In the genomic region with DNA sequence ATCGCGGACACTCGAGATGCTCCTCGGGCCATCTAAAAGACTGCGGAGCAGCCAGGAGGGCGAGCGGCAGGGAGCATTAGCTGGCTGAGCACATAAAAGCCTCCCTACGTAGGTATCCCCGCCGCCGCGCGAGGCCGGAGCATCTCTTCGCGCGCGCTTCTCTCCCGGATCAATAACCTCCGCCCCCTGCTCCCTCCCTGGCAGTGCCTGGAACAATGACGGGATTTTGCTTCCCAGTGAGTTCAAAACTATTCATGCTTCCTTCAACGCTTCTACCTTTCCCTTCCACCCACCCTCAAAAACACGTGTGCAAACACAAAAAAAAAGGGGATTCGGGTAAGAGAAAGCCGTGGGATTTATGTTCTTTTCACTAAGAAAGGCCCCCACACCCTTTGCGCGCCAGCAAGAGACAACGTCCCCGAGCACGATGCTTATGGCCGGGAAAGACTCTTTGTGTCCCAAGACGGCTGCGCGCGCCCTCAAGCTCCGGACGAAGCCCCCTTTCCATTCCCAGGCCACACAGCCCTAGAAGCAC, we compare ENCODE assay signal across 8 cellular contexts. TPM values are rescaled to one million over a fixed set of nuclear protein-coding genes. Genes with fewer than 3 reads are reported as not detected.
DNase-seq lines count a peak whose midpoint lies in the region; ATAC-seq and TF ChIP-seq lines count a peak whose summit lies in the region.

No MANE protein-coding gene starts in this region.

- peaks cover 38% of the 10 kb centered on the region for H3K4me1 Mint-ChIP-seq in activated T-cell treated with anti-CD3 and anti-CD28 coated beads, Interleukin-2, amount 50 U/mL, for 72 hours (ENCODE audit: low read depth)
- H3K4me1 Mint-ChIP-seq in nephron: peaks cover 10% of the 10 kb centered on the region

- WGBS in thyroid gland, 2 donors: 0% methylated on average over 36 to 37 of the region's 37 CpGs

- DNase-seq in 8988T: peak; percentile 44
- DNase-seq in NCI-H748 (lab: John Stamatoyannopoulos, UW; ENCODE audit: unreplicated experiment): peak; percentile 94
- DNase-seq in activated T-cell treated with anti-CD3 and anti-CD28 coated beads, Interleukin-2, amount 50 U/mL, for 72 hours: peak; percentile 48 to 56
- peak; percentile 30 for DNase-seq in fibroblast of peridontal ligament (ENCODE audit: extremely low read depth)
- DNase-seq in thyroid gland: peak; percentile 23 to 25
- DNase-seq in NCI-H226: no peak

- no peaks in the 10 kb centered on the region for H3K27me3 ChIP-seq in thyroid gland

- H3K27ac ChIP-seq in thyroid gland: no peak overlapping the region

- H3K4me3 Mint-ChIP-seq in activated T-cell treated with anti-CD3 and anti-CD28 coated beads, Interleukin-2, amount 50 U/mL, for 72 hours: peak overlapping the region; percentile 93 to 95
- peak overlapping the region; percentile 89 to 96 (median 91) for H3K4me3 Mint-ChIP-seq in nephron

- TF ChIP-seq CTCF in nephron (IDR thresholded peaks at IDR 0.05; ENCODE audit: unreplicated experiment in 3 of 3) (no peak), thyroid gland (IDR thresholded peaks at IDR 0.05) (no peak)

- peak; percentile 3 for ATAC-seq in GM21381 (IDR thresholded peaks at IDR 0.05; ENCODE audit: unreplicated experiment)
- ATAC-seq in activated T-cell treated with anti-CD3 and anti-CD28 coated beads, Interleukin-2, amount 50 U/mL, for 72 hours (replicated peaks in 1 of 2): peak; percentile 20 to 23

- H3K36me3 ChIP-seq in thyroid gland: no peaks in the 10 kb centered on the region

- H3K36me3 Mint-ChIP-seq in activated T-cell treated with anti-CD3 and anti-CD28 coated beads, Interleukin-2, amount 50 U/mL, for 72 hours (ENCODE audit: insufficient read depth in 2 of 2): peaks cover 2 to 3% of the 10 kb centered on the region in 2 donors
- peaks cover 14% of the 10 kb centered on the region for H3K36me3 Mint-ChIP-seq in nephron (ENCODE audit: low read depth)

- peak overlapping the region in 2 of 3 donors; percentile 25 to 52 for H3K4me3 ChIP-seq in thyroid gland (replicated peaks in 1 of 3)

- no peaks in the 10 kb centered on the region for H3K9me3 ChIP-seq in thyroid gland

- H3K4me1 ChIP-seq in thyroid gland: peaks cover 7% of the 10 kb centered on the region in 2 donors

- intact Hi-C loops in thyroid gland (cut with DNase I): no loop called here

- peak overlapping the region; percentile 68 for H3K27ac Mint-ChIP-seq in activated T-cell treated with anti-CD3 and anti-CD28 coated beads, Interleukin-2, amount 50 U/mL, for 72 hours
- H3K27ac Mint-ChIP-seq in nephron: peak overlapping the region; percentile 65 to 92 (median 83)

- no peak for TF ChIP-seq POLR2A in thyroid gland (IDR thresholded peaks at IDR 0.05)

- no peaks in the 10 kb centered on the region for H3K9me3 Mint-ChIP-seq in activated T-cell treated with anti-CD3 and anti-CD28 coated beads, Interleukin-2, amount 50 U/mL, for 72 hours
- H3K9me3 Mint-ChIP-seq in nephron: no peaks in the 10 kb centered on the region

- H3K27me3 Mint-ChIP-seq in activated T-cell treated with anti-CD3 and anti-CD28 coated beads, Interleukin-2, amount 50 U/mL, for 72 hours (ENCODE audit: low read depth): peaks cover 7% of the 10 kb centered on the region
- peaks cover 7% of the 10 kb centered on the region for H3K27me3 Mint-ChIP-seq in nephron (ENCODE audit: low read depth)

RNA-seq across cellular contexts. Expression of a gene that starts 0.9 kb away (rescaled TPM):
- total RNA-seq in activated T-cell treated with anti-CD3 and anti-CD28 coated beads, Interleukin-2, amount 50 U/mL, for 72 hours: 10 to 100 TPM; 48.5 to 54.9 TPM
- 10 to 100 TPM in 3 of 4 donors, 1 to 10 TPM in 1; 4.3 to 16.7 (median 12.8) TPM for total RNA-seq in thyroid gland

RNA-seq across cellular contexts. Expression of a gene that starts 28.5 kb away (rescaled TPM):
- total RNA-seq in activated T-cell treated with anti-CD3 and anti-CD28 coated beads, Interleukin-2, amount 50 U/mL, for 72 hours: 1,000 to 10,000 TPM in 1 of 2 donors, 100 to 1,000 TPM in 1; 726 to 1,037 TPM
- 1,000 to 10,000 TPM in 3 of 4 donors, 100 to 1,000 TPM in 1; 917 to 1,584 (median 1,245) TPM for total RNA-seq in thyroid gland
